ENCODE assay signal across 8 cellular contexts in the genomic region with DNA sequence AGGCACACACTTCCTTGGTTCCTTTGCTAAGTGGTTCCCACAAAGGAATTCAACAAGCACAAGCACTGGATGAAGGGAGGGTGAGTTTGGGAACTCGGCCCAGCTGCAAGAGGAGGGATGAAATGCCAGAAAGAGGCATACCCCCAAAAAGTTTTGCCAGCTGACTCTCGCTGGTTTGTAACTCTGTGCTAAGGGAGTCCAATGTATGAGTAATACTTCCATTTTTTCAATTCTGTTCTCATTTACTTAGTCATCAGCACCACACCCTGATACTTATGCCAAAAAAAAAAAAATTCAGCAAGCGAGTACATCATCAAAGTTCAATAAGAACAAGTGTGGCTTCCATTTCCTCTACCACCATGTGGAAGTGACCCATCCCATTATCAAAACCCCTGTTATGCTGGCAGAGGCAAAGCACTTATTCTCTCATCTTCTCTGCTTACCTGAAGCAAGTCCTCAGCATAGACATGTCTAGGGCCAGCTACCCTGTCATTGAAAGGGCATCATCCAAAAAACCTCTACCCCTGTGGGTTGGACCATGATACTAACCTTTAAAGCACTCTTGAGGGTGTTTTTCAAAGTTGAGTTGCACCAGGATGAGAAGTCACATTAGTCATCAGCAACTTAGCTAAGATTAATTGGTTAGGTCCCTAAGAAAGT. TPM values are rescaled to one million over a fixed set of nuclear protein-coding genes. Genes with fewer than 3 reads are reported as not detected.
A peak's percentile ranks its signal among the peaks of the same experiment; 100 is the strongest.
DNase-seq lines count a peak whose midpoint lies in the region; ATAC-seq and TF ChIP-seq lines count a peak whose summit lies in the region.

No MANE protein-coding gene starts in this region.

- H3K4me1 Mint-ChIP-seq in activated T-cell treated with anti-CD3 and anti-CD28 coated beads, Interleukin-2, amount 50 U/mL, for 72 hours (ENCODE audit: low read depth): peaks cover 38% of the 10 kb centered on the region

- H3K27ac Mint-ChIP-seq in activated T-cell treated with anti-CD3 and anti-CD28 coated beads, Interleukin-2, amount 50 U/mL, for 72 hours: no peak overlapping the region

- no peak for DNase-seq in Right ventricle myocardium inferior (ENCODE audit: missing footprints)
- DNase-seq in cardiac septum (ENCODE audit: low spot score): no peak
- DNase-seq in activated T-cell treated with anti-CD3 and anti-CD28 coated beads, Interleukin-2, amount 50 U/mL, for 72 hours: peak; percentile 31 to 39
- DNase-seq in heart right ventricle: peak in 1 of 2 donors; percentile 15
- DNase-seq in vagina (ENCODE audit: extremely low spot score in 2 of 2): no peak
- DNase-seq in substantia nigra (lab: John Stamatoyannopoulos, UW): no peak
- DNase-seq in cortex of kidney (lab: John Stamatoyannopoulos, UW): no peak
- DNase-seq in NCI-H187 treated with DMSO at 0.1 percent for 48 hours (lab: John Stamatoyannopoulos, UW): no peak

- H3K4me3 ChIP-seq in heart right ventricle: no peak overlapping the region
- no peak overlapping the region for H3K4me3 ChIP-seq in vagina

- H3K4me1 ChIP-seq in heart right ventricle (peaks cover 0 to 42% (median 6%) of the 10 kb centered on the region in 9 donors), vagina (peaks cover 15% of the 10 kb centered on the region)

- ATAC-seq in Right ventricle myocardium inferior (peak; percentile 86), heart right ventricle (peak; percentile 56 to 91 (median 77))
- peak; percentile 95 for ATAC-seq in activated T-cell treated with anti-CD3 and anti-CD28 coated beads, Interleukin-2, amount 50 U/mL, for 72 hours (replicated peaks in 1 of 2)

- H3K36me3 ChIP-seq in heart right ventricle (no peaks in the 10 kb centered on the region), vagina (no peaks in the 10 kb centered on the region)

- peak overlapping the region; percentile 10 to 61 for H3K4me3 Mint-ChIP-seq in activated T-cell treated with anti-CD3 and anti-CD28 coated beads, Interleukin-2, amount 50 U/mL, for 72 hours

- peaks cover 30% of the 10 kb centered on the region for H3K27me3 Mint-ChIP-seq in activated T-cell treated with anti-CD3 and anti-CD28 coated beads, Interleukin-2, amount 50 U/mL, for 72 hours (ENCODE audit: low read depth)

- H3K27me3 ChIP-seq in heart right ventricle: no peaks in the 10 kb centered on the region
- no peaks in the 10 kb centered on the region for H3K27me3 ChIP-seq in vagina

- TF ChIP-seq POLR2A in vagina (IDR thresholded peaks at IDR 0.05): no peak

- 38 to 58% methylated on average over 3 of the region's 3 CpGs for WGBS in heart right ventricle, 2 donors

- no peaks in the 10 kb centered on the region for H3K36me3 Mint-ChIP-seq in activated T-cell treated with anti-CD3 and anti-CD28 coated beads, Interleukin-2, amount 50 U/mL, for 72 hours (ENCODE audit: insufficient read depth in 2 of 2)

- H3K9me3 Mint-ChIP-seq in activated T-cell treated with anti-CD3 and anti-CD28 coated beads, Interleukin-2, amount 50 U/mL, for 72 hours: no peaks in the 10 kb centered on the region

- H3K9me3 ChIP-seq in heart right ventricle (no peaks in the 10 kb centered on the region), vagina (no peaks in the 10 kb centered on the region)

- intact Hi-C loops in Right ventricle myocardium inferior (cut with DNase I): no loop called here
- intact Hi-C loops in cardiac septum (cut with DNase I): no loop called here
- intact Hi-C loops in heart right ventricle (cut with DNase I): loop anchor here in 1 of 10 donors (10.0 kb wide), 1 partner anchor 64 kb away; no protein-coding TSS in a partner anchor
- intact Hi-C loops in vagina (cut with DNase I): no loop called here

- TF ChIP-seq CTCF in heart right ventricle (IDR thresholded peaks at IDR 0.05) (no peak), vagina (IDR thresholded peaks at IDR 0.05) (no peak)

- peak overlapping the region in 3 of 10 donors; percentile 37 to 59 (median 54) for H3K27ac ChIP-seq in heart right ventricle
- peak overlapping the region; percentile 72 for H3K27ac ChIP-seq in vagina
- no peak overlapping the region for H3K27ac ChIP-seq in substantia nigra (ENCODE audit: low read depth, low read length, poor library complexity, severe bottlenecking)

RNA-seq across cellular contexts. Expression of gene HYCC1, which starts 6.9 kb away (rescaled TPM):
- total RNA-seq in Right ventricle myocardium inferior (40.8 TPM), cardiac septum (38.9 TPM), heart right ventricle (10 to 100 TPM; 26.2 to 39.6 (median 34.5) TPM), vagina (23.6 TPM)
- total RNA-seq in activated T-cell treated with anti-CD3 and anti-CD28 coated beads, Interleukin-2, amount 50 U/mL, for 72 hours: 10 to 100 TPM; 25.3 to 26.0 TPM
- 1 to 10 TPM; 5.9 to 7.8 TPM for polyA plus RNA-seq in heart right ventricle

Comparison
In these comparisons a context has a peak if more than half of its experiments do, and no peak if none do; other contexts are left out.
1. DNase-seq: peak in activated T-cell treated with anti-CD3 and anti-CD28 coated beads, Interleukin-2, amount 50 U/mL, for 72 hours (2 of 2); none in Right ventricle myocardium inferior (single experiment), cardiac septum (single experiment), vagina (0 of 2), substantia nigra (0 of 49), cortex of kidney (single experiment) and NCI-H187 treated with DMSO at 0.1 percent for 48 hours (single experiment).
2. Peak in every context shown above with its lines, with median percentiles within 50 percentile points of each other: ATAC-seq.